ENCODE assay signal across 8 cellular contexts in the genomic region with DNA sequence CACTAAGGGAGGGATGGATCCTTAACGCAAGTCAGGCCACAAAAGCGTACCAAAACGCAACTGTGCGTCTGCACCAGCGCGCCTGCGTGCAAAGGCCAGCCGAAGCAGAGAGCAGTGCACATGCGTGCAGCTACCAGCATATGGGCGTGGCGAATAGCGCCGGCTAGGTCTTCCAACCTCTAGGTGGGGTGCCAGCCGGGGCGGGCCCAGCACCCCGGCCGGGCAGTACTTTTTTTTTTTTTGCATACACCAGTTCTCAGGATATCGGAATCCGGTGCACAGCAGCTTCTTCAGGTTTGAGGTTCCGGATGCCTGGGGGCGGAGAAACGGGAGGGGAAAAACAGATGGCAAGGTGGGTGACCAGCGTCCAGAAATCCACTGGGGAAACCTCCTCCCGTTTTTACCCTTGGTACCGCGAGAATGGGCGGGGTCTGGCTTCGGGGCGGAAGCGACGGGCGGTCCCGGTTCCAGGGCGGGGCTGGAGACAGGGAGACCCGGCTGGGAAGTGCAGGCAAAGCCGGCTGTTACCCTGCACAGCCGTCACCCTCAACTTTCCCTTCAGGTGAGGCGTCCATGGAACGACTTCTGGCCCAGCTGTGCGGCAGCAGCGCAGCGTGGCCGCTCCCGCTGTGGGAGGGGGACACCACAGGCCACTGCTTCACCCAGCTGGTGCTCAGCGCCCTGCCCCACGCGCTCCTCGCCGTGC. TPM values are rescaled to one million over a fixed set of nuclear protein-coding genes. Genes with fewer than 3 reads are reported as not detected.
DNase-seq lines count a peak whose midpoint lies in the region; ATAC-seq lines count a peak whose summit lies in the region.

Gene ABCC10 (plus strand): TSS at position 136 of the 706 bp plus-strand sequence. CDS start 438 bp downstream, at position 574.

- H3K9ac ChIP-seq in GM23248, result peak within 1 kb of the TSS; percentile 86

- H3K9me3 Mint-ChIP-seq in activated T-helper 1 cell treated with anti-CD3 and anti-CD28 coated beads, Interleukin-12 subunit alpha, Interleukin-12 subunit beta, Interleukin-2, Interleukin-4 antibody, amounts not matched to agents 30 ng/mL and 10 ng/mL and 1 ng/mL, durations not matched to agents 14 hours and 24 hours and 36 hours, result no peaks in the 10 kb centered on the region
- H3K9me3 Mint-ChIP-seq in naive B cell, result no peaks in the 10 kb centered on the region
- H3K9me3 Mint-ChIP-seq in stimulated activated memory B cell treated with anti-CD40 and anti-IgM and Interleukin-4, amounts not matched to agents 10 μg/mL and 1 μg/mL and 100 μg/mL, for 72 hours, result no peaks in the 10 kb centered on the region

- no peaks in the 10 kb centered on the region for H3K9me3 ChIP-seq in GM23248 (ENCODE audit: low read depth)

- no peaks in the 10 kb centered on the region for H3K27me3 ChIP-seq in GM23248 (replicated peaks; ENCODE audit: insufficient read depth)

- peak within 1 kb of the TSS; percentile 96 for H3K4me3 Mint-ChIP-seq in activated T-helper 1 cell treated with anti-CD3 and anti-CD28 coated beads, Interleukin-12 subunit alpha, Interleukin-12 subunit beta, Interleukin-2, Interleukin-4 antibody, amounts not matched to agents 30 ng/mL and 10 ng/mL and 1 ng/mL, durations not matched to agents 14 hours and 24 hours and 36 hours
- H3K4me3 Mint-ChIP-seq in naive B cell, result peak within 1 kb of the TSS; percentile 95 to 99 (median 98)
- peak within 1 kb of the TSS; percentile 93 for H3K4me3 Mint-ChIP-seq in stimulated activated memory B cell treated with anti-CD40 and anti-IgM and Interleukin-4, amounts not matched to agents 10 μg/mL and 1 μg/mL and 100 μg/mL, for 72 hours

- H3K4me3 ChIP-seq in GM23248, result peak within 1 kb of the TSS; percentile 93

- intact Hi-C loops in activated T-helper 1 cell treated with anti-CD3 and anti-CD28 coated beads, Interleukin-12 subunit alpha, Interleukin-12 subunit beta, Interleukin-2, Interleukin-4 antibody, amounts not matched to agents 30 ng/mL and 10 ng/mL and 1 ng/mL, durations not matched to agents 14 hours and 24 hours and 36 hours (cut with micrococcal nuclease), result loop anchor here (1.0 to 5.0 kb wide), 10 partner anchors 28 to 450 kb away; partner anchors contain the start of genes DLK2, GTPBP2, KLC4 and KLHDC3

- peak within 1 kb of the TSS; percentile 95 for H3K4me2 ChIP-seq in GM23248 (ENCODE audit: unreplicated experiment)

- H3K27ac ChIP-seq in GM23248, result peak within 1 kb of the TSS; percentile 72

- peaks cover 7% of the 10 kb centered on the region for H3K36me3 Mint-ChIP-seq in activated T-helper 1 cell treated with anti-CD3 and anti-CD28 coated beads, Interleukin-12 subunit alpha, Interleukin-12 subunit beta, Interleukin-2, Interleukin-4 antibody, amounts not matched to agents 30 ng/mL and 10 ng/mL and 1 ng/mL, durations not matched to agents 14 hours and 24 hours and 36 hours (ENCODE audit: low read depth)
- H3K36me3 Mint-ChIP-seq in naive B cell, result peaks cover 0 to 3% of the 10 kb centered on the region in 2 donors
- peaks cover 9% of the 10 kb centered on the region for H3K36me3 Mint-ChIP-seq in stimulated activated memory B cell treated with anti-CD40 and anti-IgM and Interleukin-4, amounts not matched to agents 10 μg/mL and 1 μg/mL and 100 μg/mL, for 72 hours

- peak within 1 kb of the TSS; percentile 96 for H3K27ac Mint-ChIP-seq in activated T-helper 1 cell treated with anti-CD3 and anti-CD28 coated beads, Interleukin-12 subunit alpha, Interleukin-12 subunit beta, Interleukin-2, Interleukin-4 antibody, amounts not matched to agents 30 ng/mL and 10 ng/mL and 1 ng/mL, durations not matched to agents 14 hours and 24 hours and 36 hours
- peak within 1 kb of the TSS; percentile 91 to 99 (median 98) for H3K27ac Mint-ChIP-seq in naive B cell
- H3K27ac Mint-ChIP-seq in stimulated activated memory B cell treated with anti-CD40 and anti-IgM and Interleukin-4, amounts not matched to agents 10 μg/mL and 1 μg/mL and 100 μg/mL, for 72 hours, result peak within 1 kb of the TSS; percentile 91

- H3K79me2 ChIP-seq in GM23248 (ENCODE audit: insufficient read depth), result peaks cover 42% of the 10 kb centered on the region

- H3F3A ChIP-seq in GM23248 (ENCODE audit: insufficient read depth), result no peaks in the 10 kb centered on the region; the same call in 1 of the 2 replicates

- ATAC-seq in naive B cell (ENCODE audit: low read depth in 2 of 2), result peak; percentile 90 to 91
- ATAC-seq in stimulated activated memory B cell treated with anti-CD40 and anti-IgM and Interleukin-4, amounts not matched to agents 10 μg/mL and 1 μg/mL and 100 μg/mL, for 72 hours, result peak; percentile 97

- H3K36me3 ChIP-seq in GM23248 (ENCODE audit: low read depth), result no peaks in the 10 kb centered on the region

- DNase-seq in EH (ENCODE audit: low read depth) (peak; percentile 95), GM23248 (peak; percentile 99), Kasumi-1 (lab: John Stamatoyannopoulos, UW) (peak; percentile 94 to 95), RPMI7951 (ENCODE audit: low read depth) (peak; percentile 94), fibroblast of gingiva (ENCODE audit: low read depth) (peak; percentile 97), naive B cell (peak; percentile 92)
- peak; percentile 93 for DNase-seq in activated T-helper 1 cell treated with anti-CD3 and anti-CD28 coated beads, Interleukin-12 subunit alpha, Interleukin-12 subunit beta, Interleukin-2, Interleukin-4 antibody, amounts not matched to agents 30 ng/mL and 10 ng/mL and 1 ng/mL, durations not matched to agents 14 hours and 24 hours and 36 hours (ENCODE audit: low spot score)

- H3K9me2 ChIP-seq in GM23248 (ENCODE audit: insufficient read depth), result no peaks in the 10 kb centered on the region

- no peaks in the 10 kb centered on the region for H3K27me3 Mint-ChIP-seq in activated T-helper 1 cell treated with anti-CD3 and anti-CD28 coated beads, Interleukin-12 subunit alpha, Interleukin-12 subunit beta, Interleukin-2, Interleukin-4 antibody, amounts not matched to agents 30 ng/mL and 10 ng/mL and 1 ng/mL, durations not matched to agents 14 hours and 24 hours and 36 hours (ENCODE audit: insufficient read depth)
- H3K27me3 Mint-ChIP-seq in naive B cell, result no peaks in the 10 kb centered on the region
- no peaks in the 10 kb centered on the region for H3K27me3 Mint-ChIP-seq in stimulated activated memory B cell treated with anti-CD40 and anti-IgM and Interleukin-4, amounts not matched to agents 10 μg/mL and 1 μg/mL and 100 μg/mL, for 72 hours

- no peaks in the 10 kb centered on the region for H4K20me1 ChIP-seq in GM23248 (ENCODE audit: insufficient read depth)

- in situ Hi-C loops in GM23248 (cut with MboI), result no loop called here

- H3K4me1 ChIP-seq in GM23248 (ENCODE audit: insufficient read depth), result peaks cover 6% of the 10 kb centered on the region; the same call in 1 of the 2 replicates

- 0% methylated on average over 46 to 49 of the region's 49 CpGs for WGBS in GM23248 (ENCODE audit: low coverage in 1 of 2, low lambda C conversion rate in 2 of 2, missing lambda C conversion rate in 2 of 2), 2 experiments

- H3K4me1 Mint-ChIP-seq in activated T-helper 1 cell treated with anti-CD3 and anti-CD28 coated beads, Interleukin-12 subunit alpha, Interleukin-12 subunit beta, Interleukin-2, Interleukin-4 antibody, amounts not matched to agents 30 ng/mL and 10 ng/mL and 1 ng/mL, durations not matched to agents 14 hours and 24 hours and 36 hours (ENCODE audit: low read depth), result peaks cover 17% of the 10 kb centered on the region
- H3K4me1 Mint-ChIP-seq in naive B cell, result peaks cover 16 to 28% (median 24%) of the 10 kb centered on the region in 3 donors
- H3K4me1 Mint-ChIP-seq in stimulated activated memory B cell treated with anti-CD40 and anti-IgM and Interleukin-4, amounts not matched to agents 10 μg/mL and 1 μg/mL and 100 μg/mL, for 72 hours, result peaks cover 28% of the 10 kb centered on the region

- peak within 1 kb of the TSS; percentile 98 for H2AFZ ChIP-seq in GM23248

RNA-seq across cellular contexts. Expression of gene ABCC10, which starts in this region (rescaled TPM):
- 18.2 and 21.3 TPM in 2 replicates for total RNA-seq in GM23248 (2014; rRNA removed; shearing (Covaris generic))
- 20.0 and 21.0 TPM in 2 replicates for polyA plus RNA-seq in GM23248 (2016; fragmentation: Nextera tagmentation; extraction: Ambion mirVana)
- 12.0 and 12.2 TPM in 2 replicates for total RNA-seq in RPMI7951 (2014; rRNA removed; shearing (Covaris generic))
- total RNA-seq in activated T-helper 1 cell treated with anti-CD3 and anti-CD28 coated beads, Interleukin-12 subunit alpha, Interleukin-12 subunit beta, Interleukin-2, Interleukin-4 antibody, amounts not matched to agents 30 ng/mL and 10 ng/mL and 1 ng/mL, durations not matched to agents 14 hours and 24 hours and 36 hours, result 40.5 and 43.6 TPM in 2 replicates
- 10 to 100 TPM in 5 of 6 donors, 1 to 10 TPM in 1; 9.0 to 21.0 (median 12.3) TPM for polyA plus RNA-seq in naive B cell (ENCODE audit: low read depth in 6 of 6)

Comparison
In these comparisons a context has a peak if more than half of its experiments do, and no peak if none do; other contexts are left out.
1. Peak in every context shown above with its lines: DNase-seq, ATAC-seq, H3K4me3 ChIP-seq and H3K27ac ChIP-seq.